Comparison of ENCODE assay signal across 13 cellular contexts in genomic region chr2:65278450-65279030, GRCh38. TPM values are rescaled to one million over a fixed set of nuclear protein-coding genes. Genes with fewer than 3 reads are reported as not detected.
DNase-seq lines count a peak whose midpoint lies in the region; ATAC-seq and FAIRE-seq lines count a peak whose summit lies in the region.
"Had no signal": no experiment of that assay in that cellular context is flagged by ENCODE, and none has a peak within 500 bp of the region (broad histone marks: within the 10 kb centered on the region; RNA-seq: fewer than 3 reads in every experiment).

No MANE protein-coding gene starts in this region.

- no peaks in the 10 kb centered on the region for H3K79me2 ChIP-seq in GM23248 (ENCODE audit: insufficient read depth)

- no peak for ATAC-seq in HG03097 (IDR thresholded peaks at IDR 0.05; ENCODE audit: low FRiP score, unreplicated experiment)

- no peak overlapping the region for H3K4me2 ChIP-seq in GM23248 (ENCODE audit: unreplicated experiment)

- H3K9me3 ChIP-seq in GM23248 (ENCODE audit: low read depth), result no peaks in the 10 kb centered on the region
- H3K9me3 ChIP-seq: uterus had no signal

- no peaks in the 10 kb centered on the region for H4K20me1 ChIP-seq in GM23248 (ENCODE audit: insufficient read depth)

- H3K27ac ChIP-seq in GM23248, result no peak overlapping the region
- H3K27ac ChIP-seq: skin epidermis, uterus had no signal

- no peak overlapping the region for H2AFZ ChIP-seq in GM23248

- peaks cover 39% of the 10 kb centered on the region for H3F3A ChIP-seq in GM23248 (ENCODE audit: insufficient read depth)

- peaks cover 5% of the 10 kb centered on the region; the same call in 1 of the 2 replicates for H3K4me1 ChIP-seq in GM23248 (ENCODE audit: insufficient read depth)
- H3K4me1 ChIP-seq: uterus had no signal

- no peaks in the 10 kb centered on the region for H3K9me3 Mint-ChIP-seq in activated naive CD4-positive, alpha-beta T cell treated with anti-CD3 and anti-CD28 coated beads, Interleukin-2, amount 10 ng/mL, durations not matched to agents 7 days and 5 days
- H3K9me3 Mint-ChIP-seq: activated naive CD8-positive, alpha-beta T cell treated with anti-CD3 and anti-CD28 coated beads for 36 hours had no signal

- DNase-seq in A172 (ENCODE audit: low spot score), result peak; percentile 50
- DNase-seq in GM18507 (ENCODE audit: extremely low spot score, insufficient read length, low read depth), result no peak
- peak; percentile 35 for DNase-seq in UCSD-AML1 (lab: John Stamatoyannopoulos, UW; ENCODE audit: unreplicated experiment)
- peak; percentile 83 for DNase-seq in islet precursor cell
- DNase-seq in GM23248, result no peak
- DNase-seq in activated naive CD4-positive, alpha-beta T cell treated with anti-CD3 and anti-CD28 coated beads, Interleukin-2, amount 10 ng/mL, durations not matched to agents 7 days and 5 days, result no peak
- DNase-seq in SHP77 (lab: John Stamatoyannopoulos, UW), result no peak
- DNase-seq: activated naive CD8-positive, alpha-beta T cell treated with anti-CD3 and anti-CD28 coated beads for 36 hours; H7; NCI-H526; uterus had no signal

- H3K27ac Mint-ChIP-seq in activated naive CD4-positive, alpha-beta T cell treated with anti-CD3 and anti-CD28 coated beads, Interleukin-2, amount 10 ng/mL, durations not matched to agents 7 days and 5 days, result no peak overlapping the region
- H3K27ac Mint-ChIP-seq: activated naive CD8-positive, alpha-beta T cell treated with anti-CD3 and anti-CD28 coated beads for 36 hours had no signal

- H3K9me2 ChIP-seq in GM23248 (ENCODE audit: insufficient read depth), result no peaks in the 10 kb centered on the region

- H3K4me3 Mint-ChIP-seq in activated naive CD4-positive, alpha-beta T cell treated with anti-CD3 and anti-CD28 coated beads, Interleukin-2, amount 10 ng/mL, durations not matched to agents 7 days and 5 days, result no peak overlapping the region
- H3K4me3 Mint-ChIP-seq: activated naive CD8-positive, alpha-beta T cell treated with anti-CD3 and anti-CD28 coated beads for 36 hours had no signal

- in situ Hi-C loops in GM23248 (cut with MboI), result no loop called here

- H3K36me3 ChIP-seq in GM23248 (ENCODE audit: low read depth), result peaks cover 11% of the 10 kb centered on the region
- H3K36me3 ChIP-seq: uterus had no signal

- peak; percentile 5 for FAIRE-seq in GM18507 (lab: Jason Lieb, UNC)

- H3K9ac ChIP-seq in GM23248, result no peak overlapping the region

- peaks cover 21% of the 10 kb centered on the region for H3K4me1 Mint-ChIP-seq in activated naive CD4-positive, alpha-beta T cell treated with anti-CD3 and anti-CD28 coated beads, Interleukin-2, amount 10 ng/mL, durations not matched to agents 7 days and 5 days

- peaks cover 22% of the 10 kb centered on the region for H3K27me3 Mint-ChIP-seq in activated naive CD4-positive, alpha-beta T cell treated with anti-CD3 and anti-CD28 coated beads, Interleukin-2, amount 10 ng/mL, durations not matched to agents 7 days and 5 days
- H3K27me3 Mint-ChIP-seq: activated naive CD8-positive, alpha-beta T cell treated with anti-CD3 and anti-CD28 coated beads for 36 hours had no signal

- CTCF ChIA-PET in activated naive CD4-positive, alpha-beta T cell treated with anti-CD3 and anti-CD28 coated beads, Interleukin-2, amount 10 ng/mL, durations not matched to agents 7 days and 5 days (lab: Charles Lee), result interaction anchor here (0.6 to 1.0 kb wide), 3 partner anchors 14 to 274 kb away, joined by 3 to 4 read pairs (median 3); no protein-coding TSS in a partner anchor

- H3K27me3 ChIP-seq in GM23248 (replicated peaks; ENCODE audit: insufficient read depth), result no peaks in the 10 kb centered on the region
- H3K27me3 ChIP-seq: uterus had no signal

- no peak overlapping the region for H3K4me3 ChIP-seq in GM23248
- H3K4me3 ChIP-seq: skin epidermis, uterus had no signal

- WGBS in GM23248 (ENCODE audit: low coverage in 1 of 2, low lambda C conversion rate in 2 of 2, missing lambda C conversion rate in 2 of 2), 2 experiments, result 55 to 56% methylated on average over 8 of the region's 8 CpGs

- H3K36me3 Mint-ChIP-seq in activated naive CD4-positive, alpha-beta T cell treated with anti-CD3 and anti-CD28 coated beads, Interleukin-2, amount 10 ng/mL, durations not matched to agents 7 days and 5 days, result peaks cover 14% of the 10 kb centered on the region

RNA-seq across cellular contexts. Expression of gene ACTR2, which starts 50.9 kb away (rescaled TPM):
- 93.3 and 103 TPM in 2 replicates for total RNA-seq in A172 (2014; rRNA removed; shearing (Covaris generic))
- 125 and 126 TPM in 2 replicates for total RNA-seq in GM23248 (2014; rRNA removed; shearing (Covaris generic))
- 160 and 161 TPM in 2 replicates for polyA plus RNA-seq in GM23248 (2016; fragmentation: Nextera tagmentation; extraction: Ambion mirVana)

Comparison
In these comparisons a context has a peak if more than half of its experiments do, and no peak if none do; other contexts are left out.
1. DNase-seq: peak in A172 (single experiment), UCSD-AML1 (single experiment) and islet precursor cell (single experiment); none in GM18507 (single experiment), GM23248 (single experiment), activated naive CD4-positive, alpha-beta T cell treated with anti-CD3 and anti-CD28 coated beads, Interleukin-2, amount 10 ng/mL, durations not matched to agents 7 days and 5 days (single experiment) and SHP77 (0 of 2).